13 cellular contexts compared by ENCODE assay signal in the genomic region with DNA sequence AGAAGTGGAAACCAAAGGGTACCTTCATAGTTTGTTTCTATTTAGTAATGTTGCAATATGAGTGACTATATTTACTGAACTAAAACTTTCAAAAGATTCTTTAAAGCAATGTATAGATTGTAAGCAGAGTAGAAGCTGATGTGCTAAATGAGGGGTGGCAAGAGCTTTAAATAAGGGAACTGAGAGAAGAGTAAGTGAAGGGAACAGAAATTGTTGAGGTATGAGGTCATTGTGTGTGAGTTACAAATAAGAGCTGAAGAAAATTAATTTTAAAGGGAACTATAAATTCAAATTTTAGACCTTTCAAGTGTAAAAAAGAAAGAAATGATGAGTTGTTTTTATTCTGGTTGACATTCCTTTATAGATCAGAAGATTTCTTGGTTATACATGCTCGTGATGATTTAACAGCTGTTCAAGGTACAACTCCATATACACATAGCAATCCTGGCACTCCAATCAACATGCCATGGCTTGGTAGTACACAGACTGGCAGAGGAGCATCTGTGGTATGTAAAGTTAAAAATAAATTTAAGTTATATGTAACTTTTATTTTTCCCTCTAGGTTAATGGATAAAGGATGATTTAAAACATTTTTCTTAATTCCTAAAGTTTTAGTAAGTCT.
A peak's percentile ranks its signal among the peaks of the same experiment; 100 is the strongest.
DNase-seq lines count a peak whose midpoint lies in the region; ATAC-seq, FAIRE-seq and TF ChIP-seq lines count a peak whose summit lies in the region.
"Had no signal": no experiment of that assay in that cellular context is flagged by ENCODE, and none has a peak within 500 bp of the region (broad histone marks: within the 10 kb centered on the region; RNA-seq: fewer than 3 reads in every experiment).

No MANE protein-coding gene starts in this region.

- H3K36me3 ChIP-seq in pancreas = peaks cover 0 to 12% (median 0%) of the 10 kb centered on the region in 3 donors

- H3K27ac Mint-ChIP-seq in activated T-helper 17 cell treated with anti-CD3 and anti-CD28 coated beads, Interleukin-2, amount 50 U/mL, for 72 hours = no peak overlapping the region
- H3K27ac Mint-ChIP-seq: activated naive CD8-positive, alpha-beta T cell treated with anti-CD3 and anti-CD28 coated beads, Interleukin-2, amount 10 ng/mL, durations not matched to agents 7 days and 5 days; nephron progenitor cell had no signal

- no peaks in the 10 kb centered on the region for H3K4me1 ChIP-seq in pancreas

- no peaks in the 10 kb centered on the region for H3K27me3 Mint-ChIP-seq in activated T-helper 17 cell treated with anti-CD3 and anti-CD28 coated beads, Interleukin-2, amount 50 U/mL, for 72 hours
- H3K27me3 Mint-ChIP-seq: activated naive CD8-positive, alpha-beta T cell treated with anti-CD3 and anti-CD28 coated beads, Interleukin-2, amount 10 ng/mL, durations not matched to agents 7 days and 5 days had no signal

- DNase-seq in pancreas = no peak
- DNase-seq in stimulated activated CD4-positive, alpha-beta T cell treated with anti-CD3 and anti-CD28 coated beads, Interleukin-4, amount 100 ng/mL, for 24 hours = no peak
- no peak for DNase-seq in cortex of kidney (lab: John Stamatoyannopoulos, UW)
- DNase-seq: activated CD4-positive, alpha-beta T cell treated with anti-CD3 and anti-CD28 coated beads for 1 hour; activated naive CD8-positive, alpha-beta T cell treated with anti-CD3 and anti-CD28 coated beads, Interleukin-2, amount 10 ng/mL, durations not matched to agents 7 days and 5 days; NCI-H1417 treated with DMSO at 0.1 percent for 48 hours; nephron progenitor cell; Right ventricle myocardium superior; trophoblast cell had no signal

- no peak for TF ChIP-seq CTCF in pancreas (IDR thresholded peaks at IDR 0.05)

- H3K4me3 ChIP-seq in pancreas = no peak overlapping the region

- peak; percentile 64 for FAIRE-seq in pancreas (lab: Jason Lieb, UNC)

- WGBS in pancreas, 2 donors = 93 to 100% methylated on average over 1 of the region's 1 CpG

- no peaks in the 10 kb centered on the region for H3K4me1 Mint-ChIP-seq in activated T-helper 17 cell treated with anti-CD3 and anti-CD28 coated beads, Interleukin-2, amount 50 U/mL, for 72 hours
- H3K4me1 Mint-ChIP-seq: nephron progenitor cell had no signal

- H3K27me3 ChIP-seq in pancreas = no peaks in the 10 kb centered on the region

- peaks cover 36% of the 10 kb centered on the region for H3K36me3 Mint-ChIP-seq in activated T-helper 17 cell treated with anti-CD3 and anti-CD28 coated beads, Interleukin-2, amount 50 U/mL, for 72 hours (ENCODE audit: low read depth)

- intact Hi-C loops in pancreas (cut with DNase I) = no loop called here

- no peak overlapping the region for H3K4me3 Mint-ChIP-seq in activated T-helper 17 cell treated with anti-CD3 and anti-CD28 coated beads, Interleukin-2, amount 50 U/mL, for 72 hours
- H3K4me3 Mint-ChIP-seq: activated naive CD8-positive, alpha-beta T cell treated with anti-CD3 and anti-CD28 coated beads, Interleukin-2, amount 10 ng/mL, durations not matched to agents 7 days and 5 days; nephron progenitor cell had no signal

- H3K9me3 ChIP-seq in pancreas = no peaks in the 10 kb centered on the region

- ATAC-seq in GM19035 (IDR thresholded peaks at IDR 0.05; ENCODE audit: unreplicated experiment) = peak; percentile 81
- ATAC-seq in HG02588 (IDR thresholded peaks at IDR 0.05; ENCODE audit: unreplicated experiment) = peak; percentile 88
- ATAC-seq in HG03460 (IDR thresholded peaks at IDR 0.05; ENCODE audit: unreplicated experiment) = peak; percentile 90
- no peak for ATAC-seq in pancreas
- no peak for ATAC-seq in activated T-helper 17 cell treated with anti-CD3 and anti-CD28 coated beads, Interleukin-2, amount 50 U/mL, for 72 hours (replicated peaks)

- H3K27ac ChIP-seq in pancreas = no peak overlapping the region

- H3K9me3 Mint-ChIP-seq in activated T-helper 17 cell treated with anti-CD3 and anti-CD28 coated beads, Interleukin-2, amount 50 U/mL, for 72 hours = no peaks in the 10 kb centered on the region
- H3K9me3 Mint-ChIP-seq: activated naive CD8-positive, alpha-beta T cell treated with anti-CD3 and anti-CD28 coated beads, Interleukin-2, amount 10 ng/mL, durations not matched to agents 7 days and 5 days; nephron progenitor cell had no signal

Comparison
In these comparisons a context has a peak if more than half of its experiments do, and no peak if none do; other contexts are left out.
1. ATAC-seq: peak in GM19035 (single experiment), HG02588 (single experiment) and HG03460 (single experiment); none in pancreas (0 of 4) and activated T-helper 17 cell treated with anti-CD3 and anti-CD28 coated beads, Interleukin-2, amount 50 U/mL, for 72 hours (single experiment).